Comparison of ENCODE assay signal across 17 cellular contexts in the genomic region with DNA sequence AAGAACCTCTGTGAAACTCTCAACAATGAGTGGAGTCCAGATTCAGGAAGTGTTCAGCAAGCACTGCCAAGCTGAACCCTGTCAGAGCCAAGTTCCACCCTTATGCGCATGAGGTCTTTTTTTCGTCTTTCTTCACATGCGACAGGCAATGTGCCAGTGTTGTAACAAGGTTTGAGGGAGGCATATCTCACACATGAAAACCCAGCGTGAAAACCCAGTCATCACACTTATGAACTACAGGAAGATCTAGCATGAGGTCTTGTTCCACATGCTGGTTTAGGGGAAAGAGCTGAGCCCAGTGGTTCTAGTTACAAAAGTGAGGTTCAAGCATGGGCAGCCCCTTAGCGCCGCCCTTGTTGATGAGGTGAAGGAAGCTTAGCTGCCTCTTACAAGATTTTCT.
"Had no signal": no experiment of that assay in that cellular context is flagged by ENCODE, and none has a peak within 500 bp of the region (broad histone marks: within the 10 kb centered on the region; RNA-seq: fewer than 3 reads in every experiment).

No MANE protein-coding gene starts in this region.

- H3K4me1 Mint-ChIP-seq: activated CD4-positive, alpha-beta T cell treated with anti-CD3 and anti-CD28 coated beads, Interleukin-2, amount 10 ng/mL, durations not matched to agents 24 days and 14 days; activated naive CD4-positive, alpha-beta T cell treated with anti-CD3 and anti-CD28 coated beads, Interleukin-2, amount 10 ng/mL, durations not matched to agents 7 days and 5 days; nephron had no signal

- H3K27ac ChIP-seq: heart right ventricle, SJSA1, testis, upper lobe of left lung had no signal

- H3K9me3 Mint-ChIP-seq: activated CD4-positive, alpha-beta T cell treated with anti-CD3 and anti-CD28 coated beads, Interleukin-2, amount 10 ng/mL, durations not matched to agents 24 days and 14 days; activated CD8-positive, alpha-beta T cell treated with anti-CD3 and anti-CD28 coated beads for 36 hours; activated naive CD4-positive, alpha-beta T cell treated with anti-CD3 and anti-CD28 coated beads, Interleukin-2, amount 10 ng/mL, durations not matched to agents 7 days and 5 days; nephron; stimulated activated naive CD8-positive, alpha-beta T cell treated with anti-CD3 and anti-CD28 coated beads, Interleukin-15, Interleukin-2, amounts not matched to agents 100 ng/mL and 50 ng/mL, for 24 hours; T-helper 1 cell treated with Interleukin-12 subunit alpha and Interleukin-12 subunit beta and Interleukin-4 antibody, amounts not matched to agents 30 μg/mL and 1 μg/mL, for 36 hours had no signal

- ATAC-seq: activated CD8-positive, alpha-beta T cell treated with anti-CD3 and anti-CD28 coated beads for 36 hours had no signal

- H3K27me3 ChIP-seq: heart right ventricle, SJSA1, testis, upper lobe of left lung had no signal

- H3K27me3 Mint-ChIP-seq: activated CD4-positive, alpha-beta T cell treated with anti-CD3 and anti-CD28 coated beads, Interleukin-2, amount 10 ng/mL, durations not matched to agents 24 days and 14 days; activated CD8-positive, alpha-beta T cell treated with anti-CD3 and anti-CD28 coated beads for 36 hours; activated naive CD4-positive, alpha-beta T cell treated with anti-CD3 and anti-CD28 coated beads, Interleukin-2, amount 10 ng/mL, durations not matched to agents 7 days and 5 days; stimulated activated naive CD8-positive, alpha-beta T cell treated with anti-CD3 and anti-CD28 coated beads, Interleukin-15, Interleukin-2, amounts not matched to agents 100 ng/mL and 50 ng/mL, for 24 hours had no signal

- H3K27ac Mint-ChIP-seq: activated CD4-positive, alpha-beta T cell treated with anti-CD3 and anti-CD28 coated beads, Interleukin-2, amount 10 ng/mL, durations not matched to agents 24 days and 14 days; activated CD8-positive, alpha-beta T cell treated with anti-CD3 and anti-CD28 coated beads for 36 hours; activated naive CD4-positive, alpha-beta T cell treated with anti-CD3 and anti-CD28 coated beads, Interleukin-2, amount 10 ng/mL, durations not matched to agents 7 days and 5 days; nephron; stimulated activated naive CD8-positive, alpha-beta T cell treated with anti-CD3 and anti-CD28 coated beads, Interleukin-15, Interleukin-2, amounts not matched to agents 100 ng/mL and 50 ng/mL, for 24 hours; T-helper 1 cell treated with Interleukin-12 subunit alpha and Interleukin-12 subunit beta and Interleukin-4 antibody, amounts not matched to agents 30 μg/mL and 1 μg/mL, for 36 hours had no signal

- H3K9me3 ChIP-seq: heart right ventricle, SJSA1, testis, upper lobe of left lung had no signal

- H3K4me3 ChIP-seq: heart right ventricle, SJSA1, testis, upper lobe of left lung had no signal

- H3K4me3 Mint-ChIP-seq: activated CD4-positive, alpha-beta T cell treated with anti-CD3 and anti-CD28 coated beads, Interleukin-2, amount 10 ng/mL, durations not matched to agents 24 days and 14 days; activated CD8-positive, alpha-beta T cell treated with anti-CD3 and anti-CD28 coated beads for 36 hours; activated naive CD4-positive, alpha-beta T cell treated with anti-CD3 and anti-CD28 coated beads, Interleukin-2, amount 10 ng/mL, durations not matched to agents 7 days and 5 days; nephron; stimulated activated naive CD8-positive, alpha-beta T cell treated with anti-CD3 and anti-CD28 coated beads, Interleukin-15, Interleukin-2, amounts not matched to agents 100 ng/mL and 50 ng/mL, for 24 hours; T-helper 1 cell treated with Interleukin-12 subunit alpha and Interleukin-12 subunit beta and Interleukin-4 antibody, amounts not matched to agents 30 μg/mL and 1 μg/mL, for 36 hours had no signal

- DNase-seq: activated CD4-positive, alpha-beta T cell treated with anti-CD3 and anti-CD28 coated beads, Interleukin-2, amount 10 ng/mL, durations not matched to agents 24 days and 14 days; activated CD8-positive, alpha-beta T cell treated with anti-CD3 and anti-CD28 coated beads for 36 hours; activated effector memory CD4-positive, alpha-beta T cell treated with Interleukin-2 at 50 U/mL for 16 hours; activated naive CD4-positive, alpha-beta T cell treated with anti-CD3 and anti-CD28 coated beads, Interleukin-2, amount 10 ng/mL, durations not matched to agents 7 days and 5 days; activated T-cell treated with anti-CD3 and anti-CD28 coated beads, Interleukin-2, amount 50 U/mL, for 1 hour; caudate nucleus; kidney glomerular epithelial cell; mesendoderm; nucleus accumbens; retina; testis; upper lobe of left lung had no signal

- H3K4me1 ChIP-seq: SJSA1, testis, upper lobe of left lung had no signal
